In genomic region chr14:74551431-74551830, GRCh38 we compare ENCODE assay signal across 23 cellular contexts. TPM values are rescaled to one million over a fixed set of nuclear protein-coding genes. Genes with fewer than 3 reads are reported as not detected.
DNase-seq lines count a peak whose midpoint lies in the region; ATAC-seq and TF ChIP-seq lines count a peak whose summit lies in the region.
"Had no signal": no experiment of that assay in that cellular context is flagged by ENCODE, and none has a peak within 500 bp of the region (broad histone marks: within the 10 kb centered on the region; RNA-seq: fewer than 3 reads in every experiment).

No MANE protein-coding gene starts in this region.

- H4K20me1 ChIP-seq in IMR-90 (ENCODE audit: insufficient read depth, low read length), result no peaks in the 10 kb centered on the region

- no peak overlapping the region for H3K23ac ChIP-seq in IMR-90 (ENCODE audit: low read depth, low read length)

- H3K27me3 Mint-ChIP-seq in glutamatergic neuron (ENCODE audit: unreplicated experiment), result peaks cover 9% of the 10 kb centered on the region
- H3K27me3 Mint-ChIP-seq: activated naive CD8-positive, alpha-beta T cell had no signal

- CTCF ChIA-PET in IMR-90 (lab: Yijun Ruan, JAX), result no interaction called here

- no peak overlapping the region for H3K9ac ChIP-seq in IMR-90 (ENCODE audit: low read depth, low read length)

- H3K4me3 Mint-ChIP-seq in glutamatergic neuron (ENCODE audit: unreplicated experiment), result no peak overlapping the region
- H3K4me3 Mint-ChIP-seq: activated naive CD8-positive, alpha-beta T cell; immature natural killer cell; T-helper 2 cell treated with Interferon-gamma antibody and Interleukin-4, amounts not matched to agents 5 μg/mL and 100 μg/mL, for 36 hours had no signal

- H3K36me3 ChIP-seq in IMR-90 (ENCODE audit: control insufficient read depth, insufficient read depth, low read length) (peaks cover 6% of the 10 kb centered on the region; the same call in 1 of the 2 replicates), body of pancreas (replicated peaks in 1 of 2; ENCODE audit: insufficient read depth in 1 of 2, low read depth in 2 of 2) (no peaks in the 10 kb centered on the region), lower lobe of right lung (no peaks in the 10 kb centered on the region), stomach (peaks cover 0 to 4% (median 0%) of the 10 kb centered on the region in 4 donors)
- H3K36me3 ChIP-seq: HAP-1, right atrium auricular region, vagina had no signal

- H3K4me3 ChIP-seq in IMR-90 (ENCODE audit: insufficient read depth, low read depth, low read length), result no peak overlapping the region
- no peak overlapping the region for H3K4me3 ChIP-seq in body of pancreas
- H3K4me3 ChIP-seq in lower lobe of right lung, result no peak overlapping the region
- no peak overlapping the region for H3K4me3 ChIP-seq in stomach
- H3K4me3 ChIP-seq: HAP-1, K562, right atrium auricular region, vagina had no signal

- no peak for TF ChIP-seq RAD21 in IMR-90 (IDR thresholded peaks at IDR 0.05; ENCODE audit: low read length)

- H3K4ac ChIP-seq in IMR-90 (ENCODE audit: low read depth, low read length), result peak overlapping the region; percentile 58; the same call in 1 of the 2 replicates

- peak overlapping the region; percentile 13; the same call in 1 of the 2 replicates for H4K5ac ChIP-seq in IMR-90 (ENCODE audit: low read depth, low read length)

- H4K91ac ChIP-seq in IMR-90 (ENCODE audit: insufficient read depth, low read depth, low read length), result no peak overlapping the region

- H3K36me3 Mint-ChIP-seq in glutamatergic neuron (ENCODE audit: unreplicated experiment), result no peaks in the 10 kb centered on the region
- H3K36me3 Mint-ChIP-seq: activated naive CD8-positive, alpha-beta T cell had no signal

- no peak overlapping the region for H3K27ac Mint-ChIP-seq in glutamatergic neuron (ENCODE audit: unreplicated experiment)
- H3K27ac Mint-ChIP-seq: activated naive CD8-positive, alpha-beta T cell; T-helper 2 cell treated with Interferon-gamma antibody and Interleukin-4, amounts not matched to agents 5 μg/mL and 100 μg/mL, for 36 hours had no signal

- peaks cover 16% of the 10 kb centered on the region for H3K9me1 ChIP-seq in IMR-90 (ENCODE audit: insufficient read depth, low read length)

- H3K18ac ChIP-seq in IMR-90 (ENCODE audit: low read depth, low read length), result no peak overlapping the region

- POLR2A ChIA-PET in IMR-90 (lab: Charles Lee; ENCODE audit: unreplicated experiment), result no interaction called here

- H2BK20ac ChIP-seq in IMR-90 (ENCODE audit: low read depth, low read length), result no peak overlapping the region; the same call in 1 of the 2 replicates

- H2BK5ac ChIP-seq in IMR-90 (ENCODE audit: low read depth, low read length, poor library complexity, severe bottlenecking), result no peak overlapping the region

- H4K8ac ChIP-seq in IMR-90 (ENCODE audit: low read depth in 2 of 2, low read length in 2 of 2), result peak overlapping the region in 1 of 2 experiments; percentile 9; a peak in 1 of 4 replicates

- TF ChIP-seq EP300 in stomach (IDR thresholded peaks at IDR 0.05), result no peak

- TF ChIP-seq CTCF in IMR-90 (conservative IDR thresholded peaks at IDR 0.05; ENCODE audit: low read depth, low read length), result no peak
- TF ChIP-seq CTCF in body of pancreas (IDR thresholded peaks at IDR 0.05), result no peak
- TF ChIP-seq CTCF in lower lobe of right lung (IDR thresholded peaks at IDR 0.05), result no peak
- no peak for TF ChIP-seq CTCF in stomach (IDR thresholded peaks at IDR 0.05)
- no peak for TF ChIP-seq CTCF in glutamatergic neuron (IDR thresholded peaks at IDR 0.05; ENCODE audit: partially characterized antibody, unreplicated experiment)

- no peak for DNase-seq in IMR-90
- DNase-seq in body of pancreas, result no peak
- no peak for DNase-seq in lower lobe of right lung
- no peak for DNase-seq in stomach
- DNase-seq in LoVo (ENCODE audit: low spot score), result no peak
- DNase-seq in glutamatergic neuron, result no peak
- DNase-seq: activated CD4-positive, alpha-beta T cell treated with anti-CD3 and anti-CD28 coated beads, Interleukin-2, amount 50 U/mL, for 1 hour; brain microvascular endothelial cell; cortex of kidney; immature natural killer cell; NCI-H146; NCI-H2171; NCI-H526 treated with DMSO at 0.1 percent for 48 hours had no signal

- no peaks in the 10 kb centered on the region for H3K4me1 Mint-ChIP-seq in glutamatergic neuron (ENCODE audit: low read depth, unreplicated experiment)
- H3K4me1 Mint-ChIP-seq: immature natural killer cell had no signal

- dilution Hi-C loops in IMR-90 (cut with HindIII; ENCODE audit: low sequenced_read_pairs, unreplicated experiment), result no loop called here

- 50% methylated on average over 2 of the region's 4 CpGs; no CpG with 5 or more reads in 1 of the 2 experiments for WGBS in IMR-90 (ENCODE audit: extremely low coverage in 2 of 2, insufficient read length in 1 of 2), 2 experiments
- WGBS in body of pancreas, 2 donors, result 64 to 73% methylated on average over 4 of the region's 4 CpGs
- WGBS in stomach, 5 donors, result 60 to 83% (median 70%) methylated on average over 4 of the region's 4 CpGs

- ATAC-seq in IMR-90 (ENCODE audit: low read depth) (no peak), body of pancreas (no peak), lower lobe of right lung (no peak), GM19351 (IDR thresholded peaks at IDR 0.05; ENCODE audit: unreplicated experiment) (no peak)
- ATAC-seq: K562, SK-N-SH treated with all-trans-retinoic acid at 6 μM for 48 hours had no signal

- H3K4me2 ChIP-seq in IMR-90 (ENCODE audit: low read depth, low read length), result no peak overlapping the region

- in situ Hi-C loops in IMR-90 (cut with MboI; ENCODE audit: low sequenced_read_pairs), result no loop called here

- peak overlapping the region; percentile 16; the same call in 1 of the 2 replicates for H3K14ac ChIP-seq in IMR-90 (replicated peaks; ENCODE audit: low read depth, low read length)

- no peak overlapping the region for H2AK9ac ChIP-seq in IMR-90 (replicated peaks; ENCODE audit: low read depth, low read length, poor library complexity)

- H3K4me1 ChIP-seq in IMR-90 (ENCODE audit: control insufficient read depth, insufficient read depth, low read length) (peaks cover 27% of the 10 kb centered on the region), body of pancreas (peaks cover 14% of the 10 kb centered on the region), lower lobe of right lung (peaks cover 33% of the 10 kb centered on the region), stomach (peaks cover 0 to 22% (median 8%) of the 10 kb centered on the region in 4 donors)
- H3K4me1 ChIP-seq: HAP-1 had no signal

- H3K27me3 ChIP-seq in IMR-90 (ENCODE audit: control insufficient read depth, insufficient read depth, low read length), result no peaks in the 10 kb centered on the region
- H3K27me3 ChIP-seq in body of pancreas, result no peaks in the 10 kb centered on the region
- no peaks in the 10 kb centered on the region for H3K27me3 ChIP-seq in lower lobe of right lung (ENCODE audit: low read depth)
- no peaks in the 10 kb centered on the region for H3K27me3 ChIP-seq in stomach
- H3K27me3 ChIP-seq: brain microvascular endothelial cell, right atrium auricular region, vagina had no signal

- H3K9me3 ChIP-seq in IMR-90 (ENCODE audit: control insufficient read depth, insufficient read depth, low read length) (no peaks in the 10 kb centered on the region), body of pancreas (no peaks in the 10 kb centered on the region), lower lobe of right lung (no peaks in the 10 kb centered on the region), stomach (no peaks in the 10 kb centered on the region)
- H3K9me3 ChIP-seq: HAP-1, right atrium auricular region, vagina had no signal

- no TSS peak for BruUV-seq in IMR-90 (replicated peaks; lab: Mats Ljungman, UMichigan)

- no peak overlapping the region for H2BK120ac ChIP-seq in IMR-90 (ENCODE audit: low read depth, low read length)

- H3K27ac ChIP-seq in IMR-90 (ENCODE audit: insufficient read depth, low read length) (no peak overlapping the region), body of pancreas (peak overlapping the region; percentile 10 to 43 (median 36)), lower lobe of right lung (peak overlapping the region; percentile 31), stomach (peak overlapping the region in 3 of 5 donors; percentile 25 to 50 (median 41))
- H3K27ac ChIP-seq: brain microvascular endothelial cell, C4-2B, VCaP had no signal

- TF ChIP-seq POLR2A in IMR-90 (IDR thresholded peaks at IDR 0.05; ENCODE audit: low read depth, low read length), result no peak
- TF ChIP-seq POLR2A in body of pancreas (IDR thresholded peaks at IDR 0.05), result no peak
- TF ChIP-seq POLR2A in stomach (IDR thresholded peaks at IDR 0.05), result no peak

- intact Hi-C loops in IMR-90 (cut with micrococcal nuclease) (no loop called here), body of pancreas (cut with DNase I) (no loop called here), lower lobe of right lung (cut with DNase I) (no loop called here), stomach (cut with DNase I; ENCODE audit: low total_unique reads) (no loop called here)

- H2AFZ ChIP-seq in IMR-90 (replicated peaks; ENCODE audit: low read length, poor library complexity), result no peak overlapping the region

- peak overlapping the region; percentile 61; the same call in 1 of the 2 replicates for H2AK5ac ChIP-seq in IMR-90 (ENCODE audit: low read depth, low read length)

- no peak overlapping the region for H3K56ac ChIP-seq in IMR-90 (ENCODE audit: extremely low read depth, insufficient read depth, low read length)

- H2BK15ac ChIP-seq in IMR-90 (ENCODE audit: low read depth, low read length), result no peak overlapping the region

- peaks cover 4% of the 10 kb centered on the region for H3K9me3 Mint-ChIP-seq in glutamatergic neuron (ENCODE audit: unreplicated experiment)
- H3K9me3 Mint-ChIP-seq: immature natural killer cell; T-helper 2 cell treated with Interferon-gamma antibody and Interleukin-4, amounts not matched to agents 5 μg/mL and 100 μg/mL, for 36 hours had no signal

- peaks cover 0 to 24% of the 10 kb centered on the region in 2 experiments; a peak in 2 of 4 replicates for H3K79me1 ChIP-seq in IMR-90 (ENCODE audit: low read depth in 1 of 2, low read length in 2 of 2)

RNA-seq across cellular contexts. Expression of gene ISCA2, which starts 57.9 kb away (rescaled TPM):
- 5.4 and 9.2 TPM in 2 replicates for total RNA-seq in IMR-90 (2012; rRNA removed)
- 25.7 and 25.8 TPM in 2 replicates for polyA plus RNA-seq in IMR-90 (2012; rRNA removed)
- 2.7 and 5.1 TPM in 2 replicates for polyA plus RNA-seq in IMR-90 (2012; cell fraction: cytosol; rRNA removed)
- polyA plus RNA-seq in IMR-90 (2012; cell fraction: nucleus; rRNA removed; ENCODE audit: low replicate concordance), result 1.3 and 5.5 TPM in 2 replicates
- 10 to 100 TPM in 1 of 2 donors, 1 to 10 TPM in 1; 4.3 to 17.6 TPM for total RNA-seq in body of pancreas
- 23.4 TPM for total RNA-seq in lower lobe of right lung
- 10 to 100 TPM in 3 of 5 donors, not detected in 2; 15.2 to 34.3 (median 27.2) TPM for total RNA-seq in stomach
- 10 to 100 TPM; 22.1 to 31.9 (median 22.8) TPM for polyA plus RNA-seq in stomach
- 14.8 TPM for total RNA-seq in glutamatergic neuron (ENCODE audit: unreplicated experiment)

RNA-seq across cellular contexts. Expression of gene NPC2, which starts 58.3 kb away (rescaled TPM):
- 123 and 210 TPM in 2 replicates for total RNA-seq in IMR-90 (2012; rRNA removed)
- 272 and 273 TPM in 2 replicates for polyA plus RNA-seq in IMR-90 (2012; rRNA removed)
- polyA plus RNA-seq in IMR-90 (2012; cell fraction: cytosol; rRNA removed), result 197 and 369 TPM in 2 replicates
- 66.2 and 72.0 TPM in 2 replicates for polyA plus RNA-seq in IMR-90 (2012; cell fraction: nucleus; rRNA removed; ENCODE audit: low replicate concordance)
- total RNA-seq in body of pancreas, result 100 to 1,000 TPM in 1 of 2 donors, 10 to 100 TPM in 1; 97.5 to 130 TPM
- total RNA-seq in lower lobe of right lung, result 670 TPM
- total RNA-seq in stomach, result 100 to 1,000 TPM in 3 of 5 donors, 10 to 100 TPM in 2; 62.6 to 186 (median 103) TPM
- 100 to 1,000 TPM; 124 to 152 (median 134) TPM for polyA plus RNA-seq in stomach
- total RNA-seq in glutamatergic neuron (ENCODE audit: unreplicated experiment), result 17.6 TPM
